In genomic region chr14:72560856-72561493, GRCh38 we compare ENCODE assay signal across 22 cellular contexts.
"Had no signal": no experiment of that assay in that cellular context is flagged by ENCODE, and none has a peak within 500 bp of the region (broad histone marks: within the 10 kb centered on the region; RNA-seq: fewer than 3 reads in every experiment).

No MANE protein-coding gene starts in this region.

- ATAC-seq: activated T-cell treated with anti-CD3 and anti-CD28 coated beads, Interleukin-2, amount 50 U/mL, for 72 hours; T-cell had no signal

- H3K9me3 ChIP-seq: Peyer's patch, SJSA1 had no signal

- H3K4me3 ChIP-seq: Peyer's patch, SJSA1 had no signal

- H3K27ac ChIP-seq: Peyer's patch, SJSA1, VCaP had no signal

- H3K27me3 ChIP-seq: Peyer's patch, SJSA1 had no signal

- FAIRE-seq: TTC549 had no signal

- H3K4me1 ChIP-seq: Peyer's patch had no signal

- DNase-seq: activated CD4-positive, alpha-beta memory T cell treated with anti-CD3 and anti-CD28 coated beads for 36 hours; activated CD4-positive, alpha-beta T cell treated with anti-CD3 and anti-CD28 coated beads, Interleukin-2, amount 10 ng/mL, durations not matched to agents 7 days and 5 days; activated CD4-positive, CD25-positive, alpha-beta regulatory T cell; activated CD8-positive, alpha-beta memory T cell treated with anti-CD3 and anti-CD28 coated beads, Interleukin-2, amount 50 U/mL, for 4 hours; activated gamma-delta T cell treated with Interleukin-2 at 50 U/mL for 16 hours; activated naive CD4-positive, alpha-beta T cell treated with anti-CD3 and anti-CD28 coated beads, Interleukin-2, amount 10 ng/mL, durations not matched to agents 7 days and 5 days; activated naive CD8-positive, alpha-beta T cell treated with anti-CD3 and anti-CD28 coated beads for 36 hours; activated T-cell treated with anti-CD3 and anti-CD28 coated beads, Interleukin-2, amount 50 U/mL, for 72 hours; MM.1S; NCI-H1105; NCI-H1436; NCI-H1694 treated with DMSO at 0.1 percent for 48 hours; NCI-H2029 treated with DMSO at 0.1 percent for 48 hours; NCI-H510A treated with DMSO at 0.1 percent for 48 hours; Peyer's patch; SHP77; T-cell; T-helper 2 cell; T1000 had no signal

- H3K36me3 ChIP-seq: Peyer's patch, SJSA1 had no signal
